Comparison of ENCODE assay signal across 15 cellular contexts in the genomic region with DNA sequence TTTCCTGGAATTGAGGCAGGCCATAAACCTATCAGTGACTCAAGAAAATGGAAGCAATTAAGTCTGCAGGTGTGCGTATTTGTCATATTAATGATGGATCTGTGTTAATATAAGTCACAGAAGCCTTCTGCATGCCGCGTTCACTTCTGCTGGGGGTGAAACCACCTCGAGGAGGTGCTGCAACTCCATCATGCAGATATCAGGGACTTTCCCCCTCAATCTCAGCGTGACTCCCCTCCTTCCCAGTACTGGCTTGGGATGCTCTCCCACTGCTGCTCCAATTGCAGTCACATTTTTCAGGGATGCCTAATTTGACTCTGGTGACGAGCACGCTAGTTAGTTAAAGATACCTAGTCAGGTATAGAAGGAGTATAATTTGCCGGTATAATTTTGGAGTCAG.
DNase-seq lines count a peak whose midpoint lies in the region; ATAC-seq and TF ChIP-seq lines count a peak whose summit lies in the region.
"Had no signal": no experiment of that assay in that cellular context is flagged by ENCODE, and none has a peak within 500 bp of the region (broad histone marks: within the 10 kb centered on the region; RNA-seq: fewer than 3 reads in every experiment).

No MANE protein-coding gene starts in this region.

- DNase-seq in Caki2 (ENCODE audit: low read depth) = peak; percentile 56
- peak; percentile 8 for DNase-seq in glomerular visceral epithelial cell (ENCODE audit: extremely low spot score)
- no peak for DNase-seq in NCI-H748 treated with DMSO at 0.1 percent for 48 hours (lab: John Stamatoyannopoulos, UW)
- no peak for DNase-seq in GM13977 (ENCODE audit: low spot score)
- no peak for DNase-seq in mucosa of descending colon
- DNase-seq in activated naive CD4-positive, alpha-beta T cell treated with anti-CD3 and anti-CD28 coated beads for 36 hours = no peak
- DNase-seq: 8988T; CD8-positive, alpha-beta T cell; DMS 273 treated with DMSO at 0.1 percent for 48 hours; DND-41; H9 had no signal

- no peak overlapping the region for H3K9ac ChIP-seq in OCI-LY3 (ENCODE audit: low read length)
- H3K9ac ChIP-seq: BLaER1 treated with 17β-estradiol and CSF1 and Interleukin-3, amounts not matched to agents 10 nM and 100 nM had no signal

- H3K27ac Mint-ChIP-seq in activated naive CD4-positive, alpha-beta T cell treated with anti-CD3 and anti-CD28 coated beads for 36 hours = no peak overlapping the region
- H3K27ac Mint-ChIP-seq: B cell; CD8-positive, alpha-beta T cell; GM23338; H9 had no signal

- no peak overlapping the region for H3K27ac ChIP-seq in OCI-LY3 (ENCODE audit: low read length)
- H3K27ac ChIP-seq: BLaER1 treated with 17β-estradiol and CSF1 and Interleukin-3, amounts not matched to agents 10 nM and 100 nM had no signal

- no peaks in the 10 kb centered on the region for H3K36me3 Mint-ChIP-seq in activated naive CD4-positive, alpha-beta T cell treated with anti-CD3 and anti-CD28 coated beads for 36 hours (ENCODE audit: low read depth)
- H3K36me3 Mint-ChIP-seq: CD8-positive, alpha-beta T cell had no signal

- H3K9me3 ChIP-seq in OCI-LY3 (ENCODE audit: insufficient read depth, low read length) = no peaks in the 10 kb centered on the region
- H3K9me3 ChIP-seq in mucosa of descending colon = no peaks in the 10 kb centered on the region
- H3K9me3 ChIP-seq: BLaER1 treated with 17β-estradiol and CSF1 and Interleukin-3, amounts not matched to agents 10 nM and 100 nM had no signal

- H2AFZ ChIP-seq in OCI-LY3 (ENCODE audit: low read depth, low read length) = no peak overlapping the region
- H2AFZ ChIP-seq: GM23338 had no signal

- no peaks in the 10 kb centered on the region for H4K20me1 ChIP-seq in OCI-LY3 (ENCODE audit: insufficient read depth, low read length)
- H4K20me1 ChIP-seq: BLaER1 treated with 17β-estradiol and CSF1 and Interleukin-3, amounts not matched to agents 10 nM and 100 nM had no signal

- in situ Hi-C loops in Caki2 (cut with HindIII; ENCODE audit: low pct_unique_long_range_greater_than_20kb, low sequenced_read_pairs) (no loop called here), GM13977 (cut with MboI; ENCODE audit: low pct_unique_long_range_greater_than_20kb, low sequenced_read_pairs, unreplicated experiment) (no loop called here)

- H3K4me3 Mint-ChIP-seq in activated naive CD4-positive, alpha-beta T cell treated with anti-CD3 and anti-CD28 coated beads for 36 hours = no peak overlapping the region
- H3K4me3 Mint-ChIP-seq: B cell; CD8-positive, alpha-beta T cell; GM23338; H9 had no signal

- TF ChIP-seq CTCF in OCI-LY3 (IDR thresholded peaks at IDR 0.05; ENCODE audit: low read depth, low read length) (0 out of 2 replicates have a peak, but pooled peaks have one; percentile 5), GM13977 (IDR thresholded peaks at IDR 0.05; ENCODE audit: extremely low read depth, insufficient read depth, missing control alignments) (no peak), mucosa of descending colon (IDR thresholded peaks at IDR 0.05) (no peak)

- no peaks in the 10 kb centered on the region for H3K36me3 ChIP-seq in OCI-LY3 (replicated peaks; ENCODE audit: low read depth, low read length)
- H3K36me3 ChIP-seq in mucosa of descending colon (ENCODE audit: low read depth) = no peaks in the 10 kb centered on the region
- H3K36me3 ChIP-seq: BLaER1 treated with 17β-estradiol and CSF1 and Interleukin-3, amounts not matched to agents 10 nM and 100 nM had no signal

- H3K4me2 ChIP-seq in OCI-LY3 (ENCODE audit: low read length) = no peak overlapping the region
- H3K4me2 ChIP-seq: BLaER1 treated with 17β-estradiol and CSF1 and Interleukin-3, amounts not matched to agents 10 nM and 100 nM; GM23338 had no signal

- H3K9me3 Mint-ChIP-seq in activated naive CD4-positive, alpha-beta T cell treated with anti-CD3 and anti-CD28 coated beads for 36 hours = no peaks in the 10 kb centered on the region
- H3K9me3 Mint-ChIP-seq: CD8-positive, alpha-beta T cell; GM23338; H9 had no signal

- H3K4me3 ChIP-seq in OCI-LY3 (ENCODE audit: low read length) (no peak overlapping the region), mucosa of descending colon (no peak overlapping the region)
- H3K4me3 ChIP-seq: BLaER1 treated with 17β-estradiol and CSF1 and Interleukin-3, amounts not matched to agents 10 nM and 100 nM; GM23338 had no signal

- no peak for ATAC-seq in mucosa of descending colon
- ATAC-seq: CD8-positive, alpha-beta T cell; GM23338 had no signal

- intact Hi-C loops in mucosa of descending colon (cut with DNase I, micrococcal nuclease) = no loop called here
- intact Hi-C loops in activated naive CD4-positive, alpha-beta T cell treated with anti-CD3 and anti-CD28 coated beads for 36 hours (cut with micrococcal nuclease) = no loop called here

- no peaks in the 10 kb centered on the region for H3K79me2 ChIP-seq in OCI-LY3 (ENCODE audit: low read length)

- H3K27me3 Mint-ChIP-seq in activated naive CD4-positive, alpha-beta T cell treated with anti-CD3 and anti-CD28 coated beads for 36 hours (ENCODE audit: low read depth) = peaks cover 3% of the 10 kb centered on the region

- 0 out of 2 replicates have a peak, but pooled peaks cover 11% of the 10 kb centered on the region for H3K27me3 ChIP-seq in OCI-LY3 (ENCODE audit: low read depth, low read length)
- H3K27me3 ChIP-seq: BLaER1 treated with 17β-estradiol and CSF1 and Interleukin-3, amounts not matched to agents 10 nM and 100 nM had no signal

- no peaks in the 10 kb centered on the region for H3K4me1 Mint-ChIP-seq in activated naive CD4-positive, alpha-beta T cell treated with anti-CD3 and anti-CD28 coated beads for 36 hours (ENCODE audit: low read depth)
- H3K4me1 Mint-ChIP-seq: B cell, GM23338, H9 had no signal

- CTCF ChIA-PET in activated naive CD4-positive, alpha-beta T cell treated with anti-CD3 and anti-CD28 coated beads for 36 hours (lab: Charles Lee) = no interaction called here

- H3K4me1 ChIP-seq in OCI-LY3 (ENCODE audit: low read length) (no peaks in the 10 kb centered on the region), mucosa of descending colon (ENCODE audit: low read depth) (no peaks in the 10 kb centered on the region)

Comparison
In these comparisons a context has a peak if more than half of its experiments do, and no peak if none do; other contexts are left out.
1. DNase-seq: peak in Caki2 (single experiment) and glomerular visceral epithelial cell (single experiment); none in NCI-H748 treated with DMSO at 0.1 percent for 48 hours (single experiment), GM13977 (single experiment), mucosa of descending colon (0 of 3) and activated naive CD4-positive, alpha-beta T cell treated with anti-CD3 and anti-CD28 coated beads for 36 hours (single experiment).